ENCODE assay signal across 1 cellular context in the genomic region with DNA sequence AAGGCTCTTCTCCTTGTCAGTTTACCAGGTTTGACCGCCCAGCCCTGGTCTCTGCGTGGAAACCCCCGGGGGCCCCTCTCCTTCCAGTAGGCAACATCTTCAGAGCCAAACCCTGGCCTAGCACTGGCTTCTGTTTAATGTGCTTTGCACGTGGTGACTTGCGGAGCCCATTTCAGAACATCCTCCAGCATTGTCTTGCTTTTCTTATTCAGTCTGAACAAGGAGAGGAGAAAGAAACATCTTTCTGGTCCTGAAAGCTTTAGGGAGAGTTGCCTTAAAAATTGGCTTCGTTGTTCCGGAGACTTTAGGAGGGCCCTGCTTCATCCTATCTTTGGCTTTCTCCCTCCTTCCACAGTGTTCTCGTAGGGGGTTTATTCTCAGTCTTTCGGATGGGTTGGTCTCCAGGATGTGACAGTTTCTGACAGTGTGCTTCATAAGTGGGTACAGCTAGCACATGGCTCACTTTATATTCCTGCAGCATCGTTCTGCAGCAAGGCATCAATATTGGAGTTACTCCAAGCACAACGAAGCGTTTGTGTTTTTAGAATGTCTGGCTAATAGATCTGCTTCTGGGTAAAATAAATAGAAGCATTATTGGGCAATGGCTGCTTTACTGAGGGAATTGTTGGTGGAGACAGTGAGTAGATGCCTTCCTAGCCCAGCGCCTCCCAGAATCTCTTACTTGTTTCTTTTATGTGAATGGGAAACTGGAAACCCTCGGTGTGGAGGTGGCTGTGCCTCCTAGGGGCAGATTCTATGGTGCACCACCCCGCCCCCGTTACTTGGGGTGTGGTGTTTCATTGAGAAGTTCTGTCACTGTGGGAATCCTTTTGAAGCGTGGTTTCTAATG.
TF ChIP-seq lines count a peak whose summit lies in the region.

No MANE protein-coding gene starts in this region.

TF ChIP-seq in HepG2, 621 proteins besides CTCF, POLR2A, EP300 and RAD21 (continued from another document and continues in another):
- TF ChIP-seq, protein P1, sequence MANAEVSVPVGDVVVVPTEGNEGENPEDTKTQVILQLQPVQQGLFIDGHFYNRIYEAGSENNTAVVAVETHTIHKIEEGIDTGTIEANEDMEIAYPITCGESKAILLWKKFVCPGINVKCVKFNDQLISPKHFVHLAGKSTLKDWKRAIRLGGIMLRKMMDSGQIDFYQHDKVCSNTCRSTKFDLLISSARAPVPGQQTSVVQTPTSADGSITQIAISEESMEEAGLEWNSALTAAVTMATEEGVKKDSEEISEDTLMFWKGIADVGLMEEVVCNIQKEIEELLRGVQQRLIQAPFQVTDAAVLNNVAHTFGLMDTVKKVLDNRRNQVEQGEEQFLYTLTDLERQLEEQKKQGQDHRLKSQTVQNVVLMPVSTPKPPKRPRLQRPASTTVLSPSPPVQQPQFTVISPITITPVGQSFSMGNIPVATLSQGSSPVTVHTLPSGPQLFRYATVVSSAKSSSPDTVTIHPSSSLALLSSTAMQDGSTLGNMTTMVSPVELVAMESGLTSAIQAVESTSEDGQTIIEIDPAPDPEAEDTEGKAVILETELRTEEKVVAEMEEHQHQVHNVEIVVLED (CRISPR knock-in tag; IDR thresholded peaks at IDR 0.05; ENCODE audit: borderline replicate concordance) = no peak
- TF ChIP-seq ZBTB42 (CRISPR knock-in tag; IDR thresholded peaks at IDR 0.05) = no peak
- TF ChIP-seq ZNF674 (CRISPR knock-in tag; IDR thresholded peaks at IDR 0.05; ENCODE audit: low read depth) = no peak
- TF ChIP-seq ZSCAN31 (CRISPR knock-in tag; IDR thresholded peaks at IDR 0.05; ENCODE audit: low read depth) = 0 out of 2 replicates have a peak, but pooled peaks have one; percentile 22
- no peak for TF ChIP-seq KMT2B (CRISPR knock-in tag; IDR thresholded peaks at IDR 0.05)
- TF ChIP-seq SOX13 (IDR thresholded peaks at IDR 0.05) = no peak
- TF ChIP-seq SOX13 (CRISPR knock-in tag; conservative IDR thresholded peaks at IDR 0.05 in 1 of 2, IDR thresholded peaks at IDR 0.05 in 1 of 2) = peak in 1 of 2 experiments; percentile 39; a peak in 1 of 4 replicates
- no peak for TF ChIP-seq REXO4 (CRISPR knock-in tag; IDR thresholded peaks at IDR 0.05; ENCODE audit: borderline replicate concordance)
- no peak for TF ChIP-seq KAT8 (CRISPR knock-in tag; IDR thresholded peaks at IDR 0.05)
- no peak for TF ChIP-seq FOXJ3 (CRISPR knock-in tag; IDR thresholded peaks at IDR 0.05; ENCODE audit: borderline replicate concordance)
- TF ChIP-seq NR1H2 (CRISPR knock-in tag; IDR thresholded peaks at IDR 0.05; ENCODE audit: borderline replicate concordance, low read depth) = no peak
- peak in 1 of 2 experiments; percentile 7; a peak in 1 of 4 replicates for TF ChIP-seq KLF16 (CRISPR knock-in tag; IDR thresholded peaks at IDR 0.05)
- TF ChIP-seq ZNF430 (CRISPR knock-in tag; IDR thresholded peaks at IDR 0.05) = peak; percentile 30; the same call in 1 of the 2 replicates
- TF ChIP-seq STAG1 (CRISPR knock-in tag; IDR thresholded peaks at IDR 0.05) = peak; percentile 39
- peak; percentile 52; the same call in 1 of the 2 replicates for TF ChIP-seq SIN3A (IDR thresholded peaks at IDR 0.05; ENCODE audit: borderline replicate concordance, low read depth, low read length)
- no peak for TF ChIP-seq ONECUT2 (CRISPR knock-in tag; IDR thresholded peaks at IDR 0.05)
- 0 out of 2 replicates have a peak, but pooled peaks have one; percentile 36 for TF ChIP-seq FOXA3 (CRISPR knock-in tag; IDR thresholded peaks at IDR 0.05)
- no peak for TF ChIP-seq PRPF4 (IDR thresholded peaks at IDR 0.05; ENCODE audit: low read depth, low read length, poor library complexity, severe bottlenecking)
- TF ChIP-seq, protein P2, sequence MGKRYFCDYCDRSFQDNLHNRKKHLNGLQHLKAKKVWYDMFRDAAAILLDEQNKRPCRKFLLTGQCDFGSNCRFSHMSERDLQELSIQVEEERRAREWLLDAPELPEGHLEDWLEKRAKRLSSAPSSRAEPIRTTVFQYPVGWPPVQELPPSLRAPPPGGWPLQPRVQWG (CRISPR knock-in tag; IDR thresholded peaks at IDR 0.05; ENCODE audit: borderline replicate concordance, low read depth) = no peak
- TF ChIP-seq, protein P3, sequence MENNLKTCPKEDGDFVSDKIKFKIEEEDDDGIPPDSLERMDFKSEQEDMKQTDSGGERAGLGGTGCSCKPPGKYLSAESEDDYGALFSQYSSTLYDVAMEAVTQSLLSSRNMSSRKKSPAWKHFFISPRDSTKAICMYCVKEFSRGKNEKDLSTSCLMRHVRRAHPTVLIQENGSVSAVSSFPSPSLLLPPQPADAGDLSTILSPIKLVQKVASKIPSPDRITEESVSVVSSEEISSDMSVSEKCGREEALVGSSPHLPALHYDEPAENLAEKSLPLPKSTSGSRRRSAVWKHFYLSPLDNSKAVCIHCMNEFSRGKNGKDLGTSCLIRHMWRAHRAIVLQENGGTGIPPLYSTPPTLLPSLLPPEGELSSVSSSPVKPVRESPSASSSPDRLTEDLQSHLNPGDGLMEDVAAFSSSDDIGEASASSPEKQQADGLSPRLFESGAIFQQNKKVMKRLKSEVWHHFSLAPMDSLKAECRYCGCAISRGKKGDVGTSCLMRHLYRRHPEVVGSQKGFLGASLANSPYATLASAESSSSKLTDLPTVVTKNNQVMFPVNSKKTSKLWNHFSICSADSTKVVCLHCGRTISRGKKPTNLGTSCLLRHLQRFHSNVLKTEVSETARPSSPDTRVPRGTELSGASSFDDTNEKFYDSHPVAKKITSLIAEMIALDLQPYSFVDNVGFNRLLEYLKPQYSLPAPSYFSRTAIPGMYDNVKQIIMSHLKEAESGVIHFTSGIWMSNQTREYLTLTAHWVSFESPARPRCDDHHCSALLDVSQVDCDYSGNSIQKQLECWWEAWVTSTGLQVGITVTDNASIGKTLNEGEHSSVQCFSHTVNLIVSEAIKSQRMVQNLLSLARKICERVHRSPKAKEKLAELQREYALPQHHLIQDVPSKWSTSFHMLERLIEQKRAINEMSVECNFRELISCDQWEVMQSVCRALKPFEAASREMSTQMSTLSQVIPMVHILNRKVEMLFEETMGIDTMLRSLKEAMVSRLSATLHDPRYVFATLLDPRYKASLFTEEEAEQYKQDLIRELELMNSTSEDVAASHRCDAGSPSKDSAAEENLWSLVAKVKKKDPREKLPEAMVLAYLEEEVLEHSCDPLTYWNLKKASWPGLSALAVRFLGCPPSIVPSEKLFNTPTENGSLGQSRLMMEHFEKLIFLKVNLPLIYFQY (CRISPR knock-in tag; IDR thresholded peaks at IDR 0.05; ENCODE audit: borderline replicate concordance) = no peak
- TF ChIP-seq, protein P4, sequence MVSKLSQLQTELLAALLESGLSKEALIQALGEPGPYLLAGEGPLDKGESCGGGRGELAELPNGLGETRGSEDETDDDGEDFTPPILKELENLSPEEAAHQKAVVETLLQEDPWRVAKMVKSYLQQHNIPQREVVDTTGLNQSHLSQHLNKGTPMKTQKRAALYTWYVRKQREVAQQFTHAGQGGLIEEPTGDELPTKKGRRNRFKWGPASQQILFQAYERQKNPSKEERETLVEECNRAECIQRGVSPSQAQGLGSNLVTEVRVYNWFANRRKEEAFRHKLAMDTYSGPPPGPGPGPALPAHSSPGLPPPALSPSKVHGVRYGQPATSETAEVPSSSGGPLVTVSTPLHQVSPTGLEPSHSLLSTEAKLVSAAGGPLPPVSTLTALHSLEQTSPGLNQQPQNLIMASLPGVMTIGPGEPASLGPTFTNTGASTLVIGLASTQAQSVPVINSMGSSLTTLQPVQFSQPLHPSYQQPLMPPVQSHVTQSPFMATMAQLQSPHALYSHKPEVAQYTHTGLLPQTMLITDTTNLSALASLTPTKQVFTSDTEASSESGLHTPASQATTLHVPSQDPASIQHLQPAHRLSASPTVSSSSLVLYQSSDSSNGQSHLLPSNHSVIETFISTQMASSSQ (IDR thresholded peaks at IDR 0.05; ENCODE audit: low read depth) = no peak
- TF ChIP-seq, protein P4 (CRISPR knock-in tag; IDR thresholded peaks at IDR 0.05; ENCODE audit: borderline replicate concordance) = no peak
- 0 out of 2 replicates have a peak, but pooled peaks have one; percentile 7 for TF ChIP-seq ZNF616 (CRISPR knock-in tag; IDR thresholded peaks at IDR 0.05; ENCODE audit: low read depth)
- TF ChIP-seq ZNF546 (CRISPR knock-in tag; conservative IDR thresholded peaks at IDR 0.05) = 0 out of 2 replicates have a peak, but pooled peaks have one; percentile 29
- TF ChIP-seq ZFP36 (IDR thresholded peaks at IDR 0.05; ENCODE audit: borderline replicate concordance, low read depth, low read length, partially characterized antibody) = no peak
- TF ChIP-seq ZNF841 (CRISPR knock-in tag; IDR thresholded peaks at IDR 0.05; ENCODE audit: borderline replicate concordance) = no peak
- TF ChIP-seq, protein P5, sequence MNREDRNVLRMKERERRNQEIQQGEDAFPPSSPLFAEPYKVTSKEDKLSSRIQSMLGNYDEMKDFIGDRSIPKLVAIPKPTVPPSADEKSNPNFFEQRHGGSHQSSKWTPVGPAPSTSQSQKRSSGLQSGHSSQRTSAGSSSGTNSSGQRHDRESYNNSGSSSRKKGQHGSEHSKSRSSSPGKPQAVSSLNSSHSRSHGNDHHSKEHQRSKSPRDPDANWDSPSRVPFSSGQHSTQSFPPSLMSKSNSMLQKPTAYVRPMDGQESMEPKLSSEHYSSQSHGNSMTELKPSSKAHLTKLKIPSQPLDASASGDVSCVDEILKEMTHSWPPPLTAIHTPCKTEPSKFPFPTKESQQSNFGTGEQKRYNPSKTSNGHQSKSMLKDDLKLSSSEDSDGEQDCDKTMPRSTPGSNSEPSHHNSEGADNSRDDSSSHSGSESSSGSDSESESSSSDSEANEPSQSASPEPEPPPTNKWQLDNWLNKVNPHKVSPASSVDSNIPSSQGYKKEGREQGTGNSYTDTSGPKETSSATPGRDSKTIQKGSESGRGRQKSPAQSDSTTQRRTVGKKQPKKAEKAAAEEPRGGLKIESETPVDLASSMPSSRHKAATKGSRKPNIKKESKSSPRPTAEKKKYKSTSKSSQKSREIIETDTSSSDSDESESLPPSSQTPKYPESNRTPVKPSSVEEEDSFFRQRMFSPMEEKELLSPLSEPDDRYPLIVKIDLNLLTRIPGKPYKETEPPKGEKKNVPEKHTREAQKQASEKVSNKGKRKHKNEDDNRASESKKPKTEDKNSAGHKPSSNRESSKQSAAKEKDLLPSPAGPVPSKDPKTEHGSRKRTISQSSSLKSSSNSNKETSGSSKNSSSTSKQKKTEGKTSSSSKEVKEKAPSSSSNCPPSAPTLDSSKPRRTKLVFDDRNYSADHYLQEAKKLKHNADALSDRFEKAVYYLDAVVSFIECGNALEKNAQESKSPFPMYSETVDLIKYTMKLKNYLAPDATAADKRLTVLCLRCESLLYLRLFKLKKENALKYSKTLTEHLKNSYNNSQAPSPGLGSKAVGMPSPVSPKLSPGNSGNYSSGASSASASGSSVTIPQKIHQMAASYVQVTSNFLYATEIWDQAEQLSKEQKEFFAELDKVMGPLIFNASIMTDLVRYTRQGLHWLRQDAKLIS (CRISPR knock-in tag; IDR thresholded peaks at IDR 0.05) = peak; percentile 60; the same call in 1 of the 2 replicates
- no peak for TF ChIP-seq KDM6A (CRISPR knock-in tag; IDR thresholded peaks at IDR 0.05; ENCODE audit: low read depth)
- peak; percentile 57; the same call in 1 of the 2 replicates for TF ChIP-seq TGIF2 (CRISPR knock-in tag; IDR thresholded peaks at IDR 0.05)
- TF ChIP-seq, protein P6, sequence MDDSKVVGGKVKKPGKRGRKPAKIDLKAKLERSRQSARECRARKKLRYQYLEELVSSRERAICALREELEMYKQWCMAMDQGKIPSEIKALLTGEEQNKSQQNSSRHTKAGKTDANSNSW (CRISPR knock-in tag; IDR thresholded peaks at IDR 0.05; ENCODE audit: borderline replicate concordance) = no peak
- no peak for TF ChIP-seq HOXD1 (CRISPR knock-in tag; IDR thresholded peaks at IDR 0.05)
- no peak for TF ChIP-seq HNRNPK (IDR thresholded peaks at IDR 0.05; ENCODE audit: low read depth, low read length, poor library complexity, severe bottlenecking)
- TF ChIP-seq NFKB2 (CRISPR knock-in tag; IDR thresholded peaks at IDR 0.05; ENCODE audit: borderline replicate concordance) = no peak
- TF ChIP-seq NFYB (CRISPR knock-in tag; IDR thresholded peaks at IDR 0.05) = no peak
- peak; percentile 10; the same call in 1 of the 2 replicates for TF ChIP-seq ZFY (CRISPR knock-in tag; IDR thresholded peaks at IDR 0.05)
- no peak for TF ChIP-seq SOX6 (IDR thresholded peaks at IDR 0.05)
- TF ChIP-seq SOX6 (CRISPR knock-in tag; IDR thresholded peaks at IDR 0.05) = 0 out of 2 replicates have a peak, but pooled peaks have one; percentile 15
- TF ChIP-seq NCOR1 (IDR thresholded peaks at IDR 0.05; ENCODE audit: borderline replicate concordance, low read length) = 0 out of 2 replicates have a peak, but pooled peaks have one; percentile 25
- TF ChIP-seq, protein P7, sequence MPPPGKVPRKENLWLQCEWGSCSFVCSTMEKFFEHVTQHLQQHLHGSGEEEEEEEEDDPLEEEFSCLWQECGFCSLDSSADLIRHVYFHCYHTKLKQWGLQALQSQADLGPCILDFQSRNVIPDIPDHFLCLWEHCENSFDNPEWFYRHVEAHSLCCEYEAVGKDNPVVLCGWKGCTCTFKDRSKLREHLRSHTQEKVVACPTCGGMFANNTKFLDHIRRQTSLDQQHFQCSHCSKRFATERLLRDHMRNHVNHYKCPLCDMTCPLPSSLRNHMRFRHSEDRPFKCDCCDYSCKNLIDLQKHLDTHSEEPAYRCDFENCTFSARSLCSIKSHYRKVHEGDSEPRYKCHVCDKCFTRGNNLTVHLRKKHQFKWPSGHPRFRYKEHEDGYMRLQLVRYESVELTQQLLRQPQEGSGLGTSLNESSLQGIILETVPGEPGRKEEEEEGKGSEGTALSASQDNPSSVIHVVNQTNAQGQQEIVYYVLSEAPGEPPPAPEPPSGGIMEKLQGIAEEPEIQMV (CRISPR knock-in tag; IDR thresholded peaks at IDR 0.05; ENCODE audit: low read depth) = no peak
- TF ChIP-seq, protein P8, sequence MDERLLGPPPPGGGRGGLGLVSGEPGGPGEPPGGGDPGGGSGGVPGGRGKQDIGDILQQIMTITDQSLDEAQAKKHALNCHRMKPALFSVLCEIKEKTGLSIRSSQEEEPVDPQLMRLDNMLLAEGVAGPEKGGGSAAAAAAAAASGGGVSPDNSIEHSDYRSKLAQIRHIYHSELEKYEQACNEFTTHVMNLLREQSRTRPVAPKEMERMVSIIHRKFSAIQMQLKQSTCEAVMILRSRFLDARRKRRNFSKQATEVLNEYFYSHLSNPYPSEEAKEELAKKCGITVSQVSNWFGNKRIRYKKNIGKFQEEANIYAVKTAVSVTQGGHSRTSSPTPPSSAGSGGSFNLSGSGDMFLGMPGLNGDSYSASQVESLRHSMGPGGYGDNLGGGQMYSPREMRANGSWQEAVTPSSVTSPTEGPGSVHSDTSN (CRISPR knock-in tag; IDR thresholded peaks at IDR 0.05) = no peak
- no peak for TF ChIP-seq NONO (IDR thresholded peaks at IDR 0.05)
- TF ChIP-seq NONO (CRISPR knock-in tag; conservative IDR thresholded peaks at IDR 0.05) = no peak
- TF ChIP-seq HDAC2 (CRISPR knock-in tag; IDR thresholded peaks at IDR 0.05) = no peak; the same call in 1 of the 2 replicates
- no peak for TF ChIP-seq TARDBP (CRISPR knock-in tag; IDR thresholded peaks at IDR 0.05)
- no peak for TF ChIP-seq CREB1 (IDR thresholded peaks at IDR 0.05)
- TF ChIP-seq CREB1 (CRISPR knock-in tag; IDR thresholded peaks at IDR 0.05) = no peak
